In genomic region chr1:114468710-114469468, GRCh38 we compare ENCODE assay signal across 12 cellular contexts. TPM values are rescaled to one million over a fixed set of nuclear protein-coding genes. Genes with fewer than 3 reads are reported as not detected.
DNase-seq lines count a peak whose midpoint lies in the region; ATAC-seq, FAIRE-seq and TF ChIP-seq lines count a peak whose summit lies in the region.
"Had no signal": no experiment of that assay in that cellular context is flagged by ENCODE, and none has a peak within 500 bp of the region (broad histone marks: within the 10 kb centered on the region; RNA-seq: fewer than 3 reads in every experiment).

No MANE protein-coding gene starts in this region.

- H3K27me3 ChIP-seq in CD8-positive, alpha-beta memory T cell (ENCODE audit: insufficient read depth, low read length, poor library complexity, severe bottlenecking), result no peaks in the 10 kb centered on the region
- no peaks in the 10 kb centered on the region for H3K27me3 ChIP-seq in lower lobe of right lung (ENCODE audit: low read depth)
- H3K27me3 ChIP-seq: heart left ventricle, transverse colon had no signal

- ATAC-seq in HG02884 (IDR thresholded peaks at IDR 0.05; ENCODE audit: unreplicated experiment), result peak; percentile 55
- no peak for ATAC-seq in activated naive CD8-positive, alpha-beta T cell treated with anti-CD3 and anti-CD28 coated beads, Interleukin-2, amount 10 ng/mL, durations not matched to agents 7 days and 5 days (ENCODE audit: low read depth)
- ATAC-seq in GM19023 (IDR thresholded peaks at IDR 0.05; ENCODE audit: unreplicated experiment), result no peak
- no peak for ATAC-seq in lower lobe of right lung

- no peaks in the 10 kb centered on the region for H3K9me3 Mint-ChIP-seq in CD8-positive, alpha-beta memory T cell
- peaks cover 3% of the 10 kb centered on the region for H3K9me3 Mint-ChIP-seq in activated naive CD8-positive, alpha-beta T cell treated with anti-CD3 and anti-CD28 coated beads, Interleukin-2, amount 10 ng/mL, durations not matched to agents 7 days and 5 days

- peaks cover 5 to 15% (median 9%) of the 10 kb centered on the region in 3 donors for H3K36me3 Mint-ChIP-seq in CD8-positive, alpha-beta memory T cell
- H3K36me3 Mint-ChIP-seq in activated naive CD8-positive, alpha-beta T cell treated with anti-CD3 and anti-CD28 coated beads, Interleukin-2, amount 10 ng/mL, durations not matched to agents 7 days and 5 days, result peaks cover 20% of the 10 kb centered on the region

- no peak for TF ChIP-seq CTCF in lower lobe of right lung (IDR thresholded peaks at IDR 0.05)

- H3K4me1 Mint-ChIP-seq in CD8-positive, alpha-beta memory T cell, result peaks cover 61 to 85% (median 84%) of the 10 kb centered on the region in 3 donors
- H3K4me1 Mint-ChIP-seq in activated naive CD8-positive, alpha-beta T cell treated with anti-CD3 and anti-CD28 coated beads, Interleukin-2, amount 10 ng/mL, durations not matched to agents 7 days and 5 days, result peaks cover 36% of the 10 kb centered on the region

- H3K4me3 Mint-ChIP-seq in CD8-positive, alpha-beta memory T cell, result peak overlapping the region in 3 of 7 donors; percentile 58 to 70 (median 62)
- peak overlapping the region; percentile 67 for H3K4me3 Mint-ChIP-seq in activated naive CD8-positive, alpha-beta T cell treated with anti-CD3 and anti-CD28 coated beads, Interleukin-2, amount 10 ng/mL, durations not matched to agents 7 days and 5 days

- no peak for FAIRE-seq in frontal cortex (lab: Jason Lieb, UNC)

- no peak for DNase-seq in CD8-positive, alpha-beta memory T cell
- no peak for DNase-seq in activated naive CD8-positive, alpha-beta T cell treated with anti-CD3 and anti-CD28 coated beads, Interleukin-2, amount 10 ng/mL, durations not matched to agents 7 days and 5 days
- peak; percentile 83 for DNase-seq in kidney tubule cell (ENCODE audit: low spot score)
- DNase-seq in NCI-H146 treated with DMSO at 0.1 percent for 48 hours (lab: John Stamatoyannopoulos, UW; ENCODE audit: unreplicated experiment), result no peak
- DNase-seq in lower lobe of right lung, result no peak
- DNase-seq in frontal cortex (ENCODE audit: low spot score in 2 of 2), result no peak
- DNase-seq: central memory CD4-positive, alpha-beta T cell; heart left ventricle; NCI-H146; transverse colon had no signal

- H3K27ac Mint-ChIP-seq in CD8-positive, alpha-beta memory T cell, result peak overlapping the region in 7 of 8 donors; percentile 0 to 74 (median 55)
- H3K27ac Mint-ChIP-seq in activated naive CD8-positive, alpha-beta T cell treated with anti-CD3 and anti-CD28 coated beads, Interleukin-2, amount 10 ng/mL, durations not matched to agents 7 days and 5 days, result peak overlapping the region; percentile 53

- H3K4me1 ChIP-seq in CD8-positive, alpha-beta memory T cell (ENCODE audit: insufficient read depth, low read length), result peaks cover 28% of the 10 kb centered on the region
- H3K4me1 ChIP-seq in lower lobe of right lung, result peaks cover 29% of the 10 kb centered on the region

- H3K27ac ChIP-seq in CD8-positive, alpha-beta memory T cell (ENCODE audit: low read depth, low read length), result no peak overlapping the region
- H3K27ac ChIP-seq in lower lobe of right lung, result no peak overlapping the region
- H3K27ac ChIP-seq: heart left ventricle, transverse colon had no signal

- no peaks in the 10 kb centered on the region for H3K9me3 ChIP-seq in CD8-positive, alpha-beta memory T cell (ENCODE audit: low read length)
- no peaks in the 10 kb centered on the region for H3K9me3 ChIP-seq in lower lobe of right lung
- H3K9me3 ChIP-seq: heart left ventricle, transverse colon had no signal

- POLR2A ChIA-PET in CD8-positive, alpha-beta memory T cell (lab: Charles Lee), result interaction anchor here (0.6 to 2.0 kb wide), 2 partner anchors 21 to 42 kb away, joined by 3 to 7 read pairs; partner anchors contain the start of gene TRIM33
- POLR2A ChIA-PET in activated naive CD8-positive, alpha-beta T cell treated with anti-CD3 and anti-CD28 coated beads, Interleukin-2, amount 10 ng/mL, durations not matched to agents 7 days and 5 days (lab: Charles Lee), result interaction anchor here (0.6 to 2.4 kb wide), 2 partner anchors 15 to 42 kb away, joined by 3 to 17 read pairs; partner anchors contain the start of gene TRIM33

- H3K4me3 ChIP-seq in CD8-positive, alpha-beta memory T cell (ENCODE audit: low read length), result no peak overlapping the region
- no peak overlapping the region for H3K4me3 ChIP-seq in lower lobe of right lung
- H3K4me3 ChIP-seq: heart left ventricle, transverse colon had no signal

- H3K27me3 Mint-ChIP-seq in CD8-positive, alpha-beta memory T cell, result no peaks in the 10 kb centered on the region
- H3K27me3 Mint-ChIP-seq in activated naive CD8-positive, alpha-beta T cell treated with anti-CD3 and anti-CD28 coated beads, Interleukin-2, amount 10 ng/mL, durations not matched to agents 7 days and 5 days, result no peaks in the 10 kb centered on the region

- CTCF ChIA-PET in CD8-positive, alpha-beta memory T cell (lab: Charles Lee), result interaction anchor here (0.8 to 1.1 kb wide), 2 partner anchors 39 to 41 kb away, joined by 3 read pairs; no protein-coding TSS in a partner anchor

- intact Hi-C loops in lower lobe of right lung (cut with DNase I), result no loop called here

- no peaks in the 10 kb centered on the region for H3K36me3 ChIP-seq in CD8-positive, alpha-beta memory T cell (ENCODE audit: insufficient read depth, low read length)
- no peaks in the 10 kb centered on the region for H3K36me3 ChIP-seq in lower lobe of right lung
- H3K36me3 ChIP-seq: heart left ventricle, transverse colon had no signal

RNA-seq across cellular contexts. Expression of gene TRIM33, which starts 42.1 kb away (rescaled TPM):
- total RNA-seq in CD8-positive, alpha-beta memory T cell, result 10 to 100 TPM; 32.0 to 35.6 TPM
- polyA plus RNA-seq in CD8-positive, alpha-beta memory T cell, result 45.3 TPM
- 10 to 100 TPM; 43.8 to 45.6 TPM for total RNA-seq in activated naive CD8-positive, alpha-beta T cell treated with anti-CD3 and anti-CD28 coated beads, Interleukin-2, amount 10 ng/mL, durations not matched to agents 7 days and 5 days
- total RNA-seq in lower lobe of right lung (36.4 TPM), frontal cortex (74.6 TPM)
